ENCODE assay signal across 16 cellular contexts in genomic region chr15:67232591-67232990, GRCh38.
"Had no signal": no experiment of that assay in that cellular context is flagged by ENCODE, and none has a peak within 500 bp of the region (broad histone marks: within the 10 kb centered on the region; RNA-seq: fewer than 3 reads in every experiment).

No MANE protein-coding gene starts in this region.

- DNase-seq: central memory CD4-positive, alpha-beta T cell; cortex of kidney; dorsolateral prefrontal cortex; effector CD8-positive, alpha-beta T cell; glutamatergic neuron; natural killer cell; ovary; right cardiac atrium; stimulated activated CD4-positive, alpha-beta T cell treated with anti-CD3 and anti-CD28 coated beads, Interleukin-4, amount 100 ng/mL, for 1 hour; stimulated activated CD8-positive, alpha-beta memory T cell treated with anti-CD3 and anti-CD28 coated beads, Interleukin-4, amount 100 ng/mL, for 48 hours; stomach; substantia nigra; transverse colon had no signal

- H3K9me3 Mint-ChIP-seq: natural killer cell; neural crest cell; stimulated activated effector memory CD8-positive, alpha-beta T cell treated with anti-CD3 and anti-CD28 coated beads, Interleukin-12 subunit alpha, Interleukin-12 subunit beta, amount 100 ng/mL, for 72 hours had no signal

- H3K9me3 ChIP-seq: ovary, stomach, thoracic aorta, transverse colon had no signal

- H3K27ac Mint-ChIP-seq: natural killer cell; stimulated activated effector memory CD8-positive, alpha-beta T cell treated with anti-CD3 and anti-CD28 coated beads, Interleukin-12 subunit alpha, Interleukin-12 subunit beta, amount 100 ng/mL, for 72 hours had no signal

- H3K36me3 ChIP-seq: ovary, thoracic aorta had no signal

- H3K27me3 ChIP-seq: dorsolateral prefrontal cortex, ovary, stomach, transverse colon had no signal

- H3K4me3 ChIP-seq: dorsolateral prefrontal cortex, ovary, stomach, thoracic aorta, transverse colon had no signal

- H3K27ac ChIP-seq: dorsolateral prefrontal cortex, ovary, stomach, thoracic aorta, transverse colon had no signal

- H3K4me3 Mint-ChIP-seq: natural killer cell; neural crest cell; stimulated activated effector memory CD8-positive, alpha-beta T cell treated with anti-CD3 and anti-CD28 coated beads, Interleukin-12 subunit alpha, Interleukin-12 subunit beta, amount 100 ng/mL, for 72 hours had no signal

- H3K4me1 ChIP-seq: transverse colon had no signal

- H3K4me1 Mint-ChIP-seq: neural crest cell had no signal
